ENCODE assay signal across 7 cellular contexts in the genomic region with DNA sequence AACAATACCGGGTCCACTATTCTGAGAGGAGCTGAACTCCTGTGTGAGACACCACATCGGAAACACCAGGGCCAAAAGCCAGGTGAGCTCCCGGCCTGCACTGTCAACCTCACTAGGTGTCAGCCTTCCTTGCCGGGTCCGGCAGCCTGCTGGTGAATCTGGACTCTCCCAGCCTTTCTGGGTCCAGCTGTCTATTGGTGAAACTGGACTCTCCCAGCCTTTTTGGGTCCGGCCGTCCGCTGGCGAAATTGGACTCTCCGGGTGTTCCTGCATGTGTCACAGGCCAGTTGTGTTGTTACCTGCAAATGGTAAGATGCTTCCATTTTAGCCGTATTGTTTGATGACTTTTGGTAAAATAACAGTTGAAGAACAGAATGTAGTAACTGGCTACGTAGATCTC.
"Had no signal": no experiment of that assay in that cellular context is flagged by ENCODE, and none has a peak within 500 bp of the region (broad histone marks: within the 10 kb centered on the region; RNA-seq: fewer than 3 reads in every experiment).

No MANE protein-coding gene starts in this region.

- H3K36me3 ChIP-seq: HAP-1 had no signal

- H3K9me3 ChIP-seq: HAP-1 had no signal

- H3K27ac Mint-ChIP-seq: HFFc6, IgD-negative memory B cell had no signal

- DNase-seq: GM23248, GOT3, H7, HFFc6 had no signal

- H3K27me3 Mint-ChIP-seq: IgD-negative memory B cell had no signal

- H3K4me3 ChIP-seq: GM23248, HAP-1 had no signal

- H3K27ac ChIP-seq: GM23248, HL-60 had no signal

- H3K4me1 Mint-ChIP-seq: IgD-negative memory B cell had no signal

- H3K4me3 Mint-ChIP-seq: HFFc6, IgD-negative memory B cell had no signal

- H3K4me1 ChIP-seq: HAP-1 had no signal
